In genomic region chr4:127549521-127549920, GRCh38 we compare ENCODE assay signal across 18 cellular contexts.
DNase-seq lines count a peak whose midpoint lies in the region; ATAC-seq and TF ChIP-seq lines count a peak whose summit lies in the region.
"Had no signal": no experiment of that assay in that cellular context is flagged by ENCODE, and none has a peak within 500 bp of the region (broad histone marks: within the 10 kb centered on the region; RNA-seq: fewer than 3 reads in every experiment).

No MANE protein-coding gene starts in this region.

- H2AFZ ChIP-seq in mammary epithelial cell (ENCODE audit: low read depth, low read length), result no peak overlapping the region
- H2AFZ ChIP-seq: GM23338 had no signal

- BruUV-seq in MCF 10A (replicated peaks; lab: Mats Ljungman, UMichigan) (no TSS peak), mammary epithelial cell (replicated peaks; lab: Mats Ljungman, UMichigan) (no TSS peak)

- no peak for ATAC-seq in left cardiac atrium
- ATAC-seq: CD8-positive, alpha-beta T cell; GM12878; GM23338 had no signal

- POLR2A ChIA-PET in MCF 10A (lab: Yijun Ruan, JAX), result no interaction called here

- no peaks in the 10 kb centered on the region for H3K27me3 Mint-ChIP-seq in MCF 10A (ENCODE audit: insufficient read depth, unreplicated experiment)

- H3K9ac ChIP-seq in mammary epithelial cell (ENCODE audit: insufficient read depth, low read length), result no peak overlapping the region
- H3K9ac ChIP-seq: BLaER1 had no signal

- H3K36me3 ChIP-seq in mammary epithelial cell (ENCODE audit: insufficient read depth, low read length), result no peaks in the 10 kb centered on the region
- H3K36me3 ChIP-seq: BLaER1 had no signal

- no peaks in the 10 kb centered on the region for H3K36me3 Mint-ChIP-seq in MCF 10A (ENCODE audit: insufficient read depth, unreplicated experiment)
- H3K36me3 Mint-ChIP-seq: CD8-positive, alpha-beta T cell had no signal

- H3K27me3 ChIP-seq in mammary epithelial cell (ENCODE audit: insufficient read depth, low read length), result no peaks in the 10 kb centered on the region
- H3K27me3 ChIP-seq: BLaER1 had no signal

- no peak overlapping the region for H3K27ac ChIP-seq in mammary epithelial cell (ENCODE audit: insufficient read depth, low read depth, low read length)
- H3K27ac ChIP-seq: BLaER1, RWPE1 had no signal

- TF ChIP-seq POLR2A in lower leg skin (IDR thresholded peaks at IDR 0.05), result no peak

- dilution Hi-C loops in mammary epithelial cell (cut with HindIII; ENCODE audit: low sequenced_read_pairs), result no loop called here

- CTCF ChIA-PET in MCF 10A (lab: Yijun Ruan, JAX) (interaction anchor here (0.7 to 1.4 kb wide), 2 partner anchors 12 to 478 kb away, joined by 3 to 5 read pairs; no protein-coding TSS in a partner anchor), mammary epithelial cell (lab: Charles Lee; ENCODE audit: low non-redundant PET) (no interaction called here)

- H3K79me2 ChIP-seq in mammary epithelial cell (ENCODE audit: insufficient read depth, low read length), result no peaks in the 10 kb centered on the region

- DNase-seq in MCF 10A (ENCODE audit: unreplicated experiment) (no peak), mammary epithelial cell (no peak), astrocyte of the hippocampus (ENCODE audit: low read depth, low spot score) (peak; percentile 37), kidney tubule cell (ENCODE audit: low spot score) (peak; percentile 43), NCI-H2029 treated with DMSO at 0.1 percent for 48 hours (lab: John Stamatoyannopoulos, UW) (no peak), NCI-H2227 (lab: John Stamatoyannopoulos, UW; ENCODE audit: unreplicated experiment) (no peak), lower leg skin (ENCODE audit: low spot score in 2 of 2) (no peak), left cardiac atrium (no peak)
- DNase-seq: 8988T; CD8-positive, alpha-beta T cell; DND-41; NCI-H2029; NCI-H2227 treated with DMSO at 0.1 percent for 48 hours; NK-92 treated with Interleukin-12 subunit alpha and Interleukin-12 subunit beta, amount 100 ng/mL, for 24 hours had no signal

- no peaks in the 10 kb centered on the region for H3K9me3 Mint-ChIP-seq in MCF 10A (ENCODE audit: unreplicated experiment)
- H3K9me3 Mint-ChIP-seq: CD8-positive, alpha-beta T cell had no signal

- in situ Hi-C loops in mammary epithelial cell (cut with MboI; ENCODE audit: low sequenced_read_pairs in 2 of 2), result no loop called here

- H3K9me3 ChIP-seq in mammary epithelial cell (replicated peaks; ENCODE audit: insufficient read depth, low read length), result no peaks in the 10 kb centered on the region

- intact Hi-C loops in MCF 10A (cut with micrococcal nuclease) (no loop called here), mammary epithelial cell (cut with micrococcal nuclease) (no loop called here), lower leg skin (cut with DNase I; ENCODE audit: low total_unique reads) (no loop called here), left cardiac atrium (cut with DNase I) (no loop called here)

- TF ChIP-seq CTCF in MCF 10A (IDR thresholded peaks at IDR 0.05; ENCODE audit: unreplicated experiment) (no peak), mammary epithelial cell (conservative IDR thresholded peaks at IDR 0.05 in 1 of 2, IDR thresholded peaks at IDR 0.05 in 1 of 2; ENCODE audit: extremely low read depth in 1 of 2, insufficient read depth in 1 of 2, low read depth in 1 of 2, low read length in 2 of 2) (no peak), lower leg skin (IDR thresholded peaks at IDR 0.05) (no peak)

- H3K4me3 ChIP-seq in mammary epithelial cell (replicated peaks in 1 of 3; ENCODE audit: insufficient read depth in 1 of 3, low read depth in 2 of 3, low read length in 3 of 3) (no peak overlapping the region), lower leg skin (ENCODE audit: low read depth, poor library complexity, severe bottlenecking) (no peak overlapping the region)
- H3K4me3 ChIP-seq: BLaER1, GM12878, GM23338 had no signal

- H4K20me1 ChIP-seq in mammary epithelial cell (ENCODE audit: insufficient read depth, low read length), result no peaks in the 10 kb centered on the region
- H4K20me1 ChIP-seq: BLaER1 had no signal

- no peaks in the 10 kb centered on the region for H3K4me1 ChIP-seq in mammary epithelial cell (ENCODE audit: insufficient read depth, low read length)
- H3K4me1 ChIP-seq: BLaER1 had no signal

- no peak overlapping the region for H3K4me2 ChIP-seq in mammary epithelial cell (ENCODE audit: insufficient read depth, low read depth, low read length)
- H3K4me2 ChIP-seq: BLaER1, GM23338 had no signal

- peak overlapping the region; percentile 9 for H3K27ac Mint-ChIP-seq in MCF 10A (ENCODE audit: low read depth, unreplicated experiment)
- H3K27ac Mint-ChIP-seq: CD8-positive, alpha-beta T cell; GM23338 had no signal

- H3K4me1 Mint-ChIP-seq in MCF 10A (ENCODE audit: insufficient read depth, unreplicated experiment), result peaks cover 6% of the 10 kb centered on the region
- H3K4me1 Mint-ChIP-seq: GM23338 had no signal

- WGBS in mammary epithelial cell (ENCODE audit: low coverage, missing lambda C conversion rate), result 88% methylated on average over 1 of the region's 1 CpG
- WGBS in lower leg skin, 2 donors, result 47 to 50% methylated on average over 1 of the region's 1 CpG

- H3K4me3 Mint-ChIP-seq in MCF 10A (ENCODE audit: unreplicated experiment), result no peak overlapping the region
- H3K4me3 Mint-ChIP-seq: CD8-positive, alpha-beta T cell; GM23338 had no signal

Comparison
In these comparisons a context has a peak if more than half of its experiments do, and no peak if none do; other contexts are left out.
1. DNase-seq: peak in astrocyte of the hippocampus (single experiment) and kidney tubule cell (single experiment); none in MCF 10A (single experiment), mammary epithelial cell (single experiment), NCI-H2029 treated with DMSO at 0.1 percent for 48 hours (single experiment), NCI-H2227 (single experiment), lower leg skin (0 of 2) and left cardiac atrium (single experiment).